Comparison of ENCODE assay signal across 18 cellular contexts in the genomic region with DNA sequence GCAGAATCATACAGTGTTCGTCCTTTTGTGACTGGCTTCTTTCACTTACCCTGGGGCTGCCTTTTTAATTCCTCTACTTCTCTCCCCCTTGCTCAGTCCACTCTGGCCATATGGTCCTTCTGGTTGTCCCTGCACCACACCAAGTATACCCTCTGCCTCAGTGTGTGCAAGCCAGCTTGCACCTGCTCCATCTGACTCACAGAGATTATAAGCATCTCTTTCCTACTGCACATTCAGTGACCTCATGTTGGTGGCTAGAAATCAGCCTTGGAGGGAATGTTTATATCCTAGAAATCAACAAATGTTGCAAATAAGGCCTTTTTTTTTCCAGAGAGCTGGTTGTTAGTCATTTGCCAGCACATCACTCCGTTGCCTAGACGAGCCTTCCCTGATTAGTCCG.
A peak's percentile ranks its signal among the peaks of the same experiment; 100 is the strongest.
DNase-seq lines count a peak whose midpoint lies in the region; ATAC-seq and TF ChIP-seq lines count a peak whose summit lies in the region.
"Had no signal": no experiment of that assay in that cellular context is flagged by ENCODE, and none has a peak within 500 bp of the region (broad histone marks: within the 10 kb centered on the region; RNA-seq: fewer than 3 reads in every experiment).

No MANE protein-coding gene starts in this region.

- H3K9me3 ChIP-seq in esophagus muscularis mucosa = no peaks in the 10 kb centered on the region
- no peaks in the 10 kb centered on the region for H3K9me3 ChIP-seq in MM.1S (replicated peaks; ENCODE audit: insufficient read depth, low read length)
- H3K9me3 ChIP-seq: BLaER1 had no signal

- H3K27ac ChIP-seq in esophagus muscularis mucosa (replicated peaks in 1 of 4) = no peak overlapping the region
- H3K27ac ChIP-seq in MM.1S (ENCODE audit: low read length) = no peak overlapping the region
- H3K27ac ChIP-seq: 22Rv1, BLaER1, C4-2B had no signal

- DNase-seq in DMS53 (lab: John Stamatoyannopoulos, UW) (peak; percentile 28), DMS53 treated with DMSO at 0.1 percent for 48 hours (lab: John Stamatoyannopoulos, UW; ENCODE audit: unreplicated experiment) (no peak), M059J (ENCODE audit: low read depth) (peak; percentile 45), esophagus muscularis mucosa (ENCODE audit: extremely low spot score) (peak; percentile 31), myocyte (ENCODE audit: low read depth) (peak; percentile 36), left ventricle myocardium superior (no peak), NOMO-1 treated with dmso at 0.1 percent for 144 hours (lab: John Stamatoyannopoulos, UW; ENCODE audit: unreplicated experiment) (no peak), MM.1S (no peak)
- DNase-seq: CD4-positive, CD25-positive, alpha-beta regulatory T cell; CD8-positive, alpha-beta memory T cell; DMS 273 treated with DMSO at 0.1 percent for 48 hours; DND-41; GOT3; H7; HCEC 1CT had no signal

- no peak for ATAC-seq in left ventricle myocardium superior

- intact Hi-C loops in esophagus muscularis mucosa (cut with DNase I) (no loop called here), left ventricle myocardium superior (cut with micrococcal nuclease) (no loop called here)

- 89% methylated on average over 4 of the region's 4 CpGs for WGBS in esophagus muscularis mucosa

- no peaks in the 10 kb centered on the region for H3F3A ChIP-seq in MM.1S (ENCODE audit: insufficient read depth, low read length)

- H3K9ac ChIP-seq in MM.1S (ENCODE audit: low read length) = no peak overlapping the region
- H3K9ac ChIP-seq: BLaER1 had no signal

- no peak overlapping the region for H2AFZ ChIP-seq in MM.1S (ENCODE audit: low read length)

- H3K27me3 ChIP-seq in esophagus muscularis mucosa (peaks cover 0 to 8% (median 0%) of the 10 kb centered on the region in 4 donors), MM.1S (replicated peaks; ENCODE audit: insufficient read depth, low read length) (no peaks in the 10 kb centered on the region)
- H3K27me3 ChIP-seq: BLaER1 had no signal

- H3K79me2 ChIP-seq in MM.1S (ENCODE audit: low read length) = no peaks in the 10 kb centered on the region

- no peaks in the 10 kb centered on the region for H3K9me2 ChIP-seq in MM.1S (replicated peaks; ENCODE audit: insufficient read depth, low read length)

- H3K4me2 ChIP-seq in MM.1S (ENCODE audit: low read depth, low read length) = no peak overlapping the region
- H3K4me2 ChIP-seq: BLaER1 had no signal

- H3K4me1 ChIP-seq in esophagus muscularis mucosa = peaks cover 0 to 6% (median 0%) of the 10 kb centered on the region in 4 donors
- no peaks in the 10 kb centered on the region for H3K4me1 ChIP-seq in MM.1S (ENCODE audit: low read length)
- H3K4me1 ChIP-seq: BLaER1 had no signal

- H3K4me3 ChIP-seq in esophagus muscularis mucosa (no peak overlapping the region), MM.1S (ENCODE audit: low read length) (no peak overlapping the region)
- H3K4me3 ChIP-seq: BLaER1 had no signal

- TF ChIP-seq EP300 in esophagus muscularis mucosa (IDR thresholded peaks at IDR 0.05) = no peak

- H3K36me3 ChIP-seq in esophagus muscularis mucosa (no peaks in the 10 kb centered on the region), MM.1S (replicated peaks; ENCODE audit: insufficient read depth, low read length) (no peaks in the 10 kb centered on the region)
- H3K36me3 ChIP-seq: BLaER1 had no signal

- H4K20me1 ChIP-seq in MM.1S (ENCODE audit: insufficient read depth, low read length) = no peaks in the 10 kb centered on the region
- H4K20me1 ChIP-seq: BLaER1 had no signal

- TF ChIP-seq CTCF in esophagus muscularis mucosa (IDR thresholded peaks at IDR 0.05) (no peak), MM.1S (IDR thresholded peaks at IDR 0.05; ENCODE audit: low read length) (no peak)

- TF ChIP-seq POLR2A in esophagus muscularis mucosa (IDR thresholded peaks at IDR 0.05; ENCODE audit: low read depth) = no peak

Comparison
In these comparisons a context has a peak if more than half of its experiments do, and no peak if none do; other contexts are left out.
1. DNase-seq: peak in DMS53 (single experiment), M059J (single experiment), esophagus muscularis mucosa (single experiment) and myocyte (single experiment); none in DMS53 treated with DMSO at 0.1 percent for 48 hours (single experiment), left ventricle myocardium superior (single experiment), NOMO-1 treated with dmso at 0.1 percent for 144 hours (single experiment) and MM.1S (single experiment).